In the genomic region with DNA sequence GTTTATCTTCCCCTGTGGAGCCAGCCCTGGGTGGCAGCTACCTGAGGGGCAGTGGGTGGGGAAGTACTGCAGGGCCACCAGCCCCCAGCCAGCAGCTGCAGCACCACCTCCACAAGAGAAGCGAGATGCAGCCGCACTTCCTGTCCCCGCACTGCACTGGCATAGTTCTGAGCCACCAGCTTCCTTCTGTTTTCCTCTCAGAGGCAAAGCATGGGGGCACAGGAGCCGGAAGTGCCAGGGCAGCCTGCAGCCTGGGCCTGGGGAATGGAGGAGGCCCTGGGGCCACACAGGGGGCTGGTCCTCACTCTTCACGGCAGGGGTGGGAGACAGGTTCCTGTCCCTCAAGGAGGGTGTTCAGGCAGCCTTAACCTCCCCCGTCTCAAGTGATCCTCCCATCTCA, we compare ENCODE assay signal across 10 cellular contexts. TPM values are rescaled to one million over a fixed set of nuclear protein-coding genes. Genes with fewer than 3 reads are reported as not detected.
DNase-seq lines count a peak whose midpoint lies in the region; ATAC-seq, FAIRE-seq and TF ChIP-seq lines count a peak whose summit lies in the region.
"Had no signal": no experiment of that assay in that cellular context is flagged by ENCODE, and none has a peak within 500 bp of the region (broad histone marks: within the 10 kb centered on the region; RNA-seq: fewer than 3 reads in every experiment).

No MANE protein-coding gene starts in this region.

- no peak for TF ChIP-seq POLR2A in erythroblast (IDR thresholded peaks at IDR 0.05; ENCODE audit: low read length)
- no peak for TF ChIP-seq POLR2A in GM12892 (IDR thresholded peaks at IDR 0.05; ENCODE audit: low read depth, low read length)

- 0 out of 2 replicates have a peak, but pooled peaks cover 2% of the 10 kb centered on the region for H3K4me1 ChIP-seq in DND-41 (ENCODE audit: insufficient read depth, low read length)
- H3K4me1 ChIP-seq in osteoblast (ENCODE audit: insufficient read depth, low read length), result no peaks in the 10 kb centered on the region

- H3K79me2 ChIP-seq in DND-41 (ENCODE audit: insufficient read depth, low read length) (no peaks in the 10 kb centered on the region), osteoblast (ENCODE audit: insufficient read depth, low read length) (no peaks in the 10 kb centered on the region)

- H3K36me3 ChIP-seq in DND-41 (ENCODE audit: insufficient read depth, low read length) (peaks cover 72% of the 10 kb centered on the region), osteoblast (ENCODE audit: insufficient read depth, low read length) (peaks cover 38% of the 10 kb centered on the region)

- H3K4me3 ChIP-seq in DND-41 (ENCODE audit: low read depth in 1 of 2, low read length in 2 of 2) (no peak overlapping the region), osteoblast (ENCODE audit: insufficient read depth, low read length) (no peak overlapping the region)

- ATAC-seq in DND-41 (ENCODE audit: insufficient read depth, low read depth) (peak; percentile 56), GM18861 (IDR thresholded peaks at IDR 0.05; ENCODE audit: unreplicated experiment) (no peak)

- no peak overlapping the region for H3K9ac ChIP-seq in DND-41 (ENCODE audit: low read depth, low read length)

- H3K27ac ChIP-seq in DND-41 (ENCODE audit: low read length) (no peak overlapping the region), caudate nucleus (ENCODE audit: low read depth, low read length) (peak overlapping the region; percentile 73), osteoblast (ENCODE audit: low read depth, low read length) (no peak overlapping the region)

- H4K20me1 ChIP-seq in DND-41 (ENCODE audit: insufficient read depth, low read length) (peaks cover 13% of the 10 kb centered on the region), osteoblast (ENCODE audit: insufficient read depth, low read length) (peaks cover 4% of the 10 kb centered on the region)

- FAIRE-seq in GM12892 (lab: Jason Lieb, UNC), result no peak

- H3K9me3 ChIP-seq in DND-41 (ENCODE audit: insufficient read depth, low read length, severe bottlenecking) (no peaks in the 10 kb centered on the region), osteoblast (ENCODE audit: low read depth, low read length) (no peaks in the 10 kb centered on the region)

- H3K27me3 ChIP-seq in DND-41 (ENCODE audit: insufficient read depth, low read length, poor library complexity) (no peaks in the 10 kb centered on the region), osteoblast (ENCODE audit: insufficient read depth, low read length) (no peaks in the 10 kb centered on the region)

- peak; percentile 59 for DNase-seq in DND-41
- peak in 4 of 5 experiments; percentile 22 to 86 (median 56) for DNase-seq in T-helper 2 cell
- peak in 2 of 61 donors; percentile 5 to 9 for DNase-seq in caudate nucleus (lab: John Stamatoyannopoulos, UW)
- DNase-seq in osteoblast (ENCODE audit: insufficient read length, low spot score, missing footprints), result peak; percentile 72
- DNase-seq in erythroblast (lab: John Stamatoyannopoulos, UW), result no peak
- no peak for DNase-seq in NCI-H2171 treated with DMSO at 0.1 percent for 48 hours (lab: John Stamatoyannopoulos, UW)
- DNase-seq in GM12892 (ENCODE audit: insufficient read length), result no peak

- TF ChIP-seq CTCF in DND-41 (IDR thresholded peaks at IDR 0.05; ENCODE audit: borderline replicate concordance, extremely low read depth, low read length, poor library complexity, severe bottlenecking) (no peak), osteoblast (IDR thresholded peaks at IDR 0.05; ENCODE audit: extremely low read depth, low read depth, low read length) (no peak)

- no peak overlapping the region for H3K4me2 ChIP-seq in DND-41 (ENCODE audit: insufficient read depth, low read length)
- no peak overlapping the region for H3K4me2 ChIP-seq in osteoblast (ENCODE audit: insufficient read depth, low read length)

- H2AFZ ChIP-seq in DND-41 (ENCODE audit: low read depth, low read length) (no peak overlapping the region), osteoblast (ENCODE audit: low read length) (no peak overlapping the region)

RNA-seq across cellular contexts. Expression of a gene that starts 11.9 kb away (rescaled TPM):
- 4.1 and 4.7 TPM in 2 replicates for total RNA-seq in osteoblast
- 35.9 TPM for polyA plus RNA-seq in GM12892 (2012; ENCODE audit: missing spikeins)

RNA-seq across cellular contexts. Expression of a gene that starts 18.9 kb away (rescaled TPM):
- total RNA-seq in osteoblast, result 36.2 and 38.6 TPM in 2 replicates
- 36.3 TPM for polyA plus RNA-seq in GM12892 (2012; ENCODE audit: missing spikeins)

RNA-seq across cellular contexts. Expression of a gene that starts 31.0 kb away (rescaled TPM):
- total RNA-seq in osteoblast, result 5.0 and 5.8 TPM in 2 replicates
- polyA plus RNA-seq in GM12892 (2012; ENCODE audit: missing spikeins), result 31.5 TPM

RNA-seq across cellular contexts. Expression of a gene that starts 47.7 kb away (rescaled TPM):
- not detected in 2 replicates for total RNA-seq in osteoblast
- polyA plus RNA-seq in GM12892 (2012; ENCODE audit: missing spikeins), result not detected
- total RNA-seq: G401 had no signal
- polyA plus RNA-seq: neural cell had no signal

RNA-seq across cellular contexts. Expression of a gene that starts 47.9 kb away (rescaled TPM):
- 3,004 and 3,217 TPM in 2 replicates for total RNA-seq in osteoblast
- polyA plus RNA-seq in GM12892 (2012; ENCODE audit: missing spikeins), result 993 TPM
- polyA plus RNA-seq: neural cell had no signal

Comparison
In these comparisons a context has a peak if more than half of its experiments do, and no peak if none do; other contexts are left out.
1. DNase-seq: peak in DND-41 (single experiment), T-helper 2 cell (4 of 5) and osteoblast (single experiment); none in erythroblast (0 of 2), NCI-H2171 treated with DMSO at 0.1 percent for 48 hours (single experiment) and GM12892 (single experiment).